In genomic region chr16:4474192-4474961, GRCh38 we compare ENCODE assay signal across 8 cellular contexts. TPM values are rescaled to one million over a fixed set of nuclear protein-coding genes. Genes with fewer than 3 reads are reported as not detected.
DNase-seq lines count a peak whose midpoint lies in the region; ATAC-seq, FAIRE-seq and TF ChIP-seq lines count a peak whose summit lies in the region.

NMRAL1 (minus strand) TSS chr16:4474625; CDS start chr16:4474132, 493 bp downstream.

- H3K4me3 ChIP-seq in GM08714 (ENCODE audit: low read length) (peak within 1 kb of the TSS; percentile 51; the same call in 1 of the 2 replicates), HepG2 (replicated peaks in 1 of 3; ENCODE audit: insufficient read depth in 1 of 3, low read depth in 2 of 3, low read length in 3 of 3) (peak within 1 kb of the TSS; percentile 60 to 71 (median 64))

- BruUV-seq in HepG2 (replicated peaks; lab: Mats Ljungman, UMichigan), result no TSS peak

- POLR2A ChIA-PET in HepG2 (lab: Yijun Ruan, JAX), result interaction anchor here (10.7 kb wide), 1 partner anchor 14 kb away, joined by 175 read pairs; no protein-coding TSS in a partner anchor

- no peaks in the 10 kb centered on the region for H3K27me3 ChIP-seq in HepG2 (ENCODE audit: control insufficient read depth in 1 of 2, insufficient read depth in 2 of 2, low read length in 2 of 2)

- TF ChIP-seq EP300 in HepG2 (IDR thresholded peaks at IDR 0.05; ENCODE audit: low read depth in 2 of 2, low read length in 2 of 2) (no peak), HepG2 (CRISPR knock-in tag; IDR thresholded peaks at IDR 0.05; ENCODE audit: borderline replicate concordance) (no peak)

- H3K36me3 ChIP-seq in HepG2 (replicated peaks in 1 of 2; ENCODE audit: control insufficient read depth in 1 of 2, insufficient read depth in 2 of 2, low read length in 2 of 2), result no peaks in the 10 kb centered on the region

- intact Hi-C loops in HepG2 (cut with micrococcal nuclease; ENCODE audit: unreplicated experiment), result loop anchor here (1.0 kb wide), 1 partner anchor 13 kb away; no protein-coding TSS in a partner anchor

- no peak for FAIRE-seq in HepG2 (lab: Jason Lieb, UNC)

- ATAC-seq in HG03108 (IDR thresholded peaks at IDR 0.05; ENCODE audit: unreplicated experiment) (peak; percentile 41), HepG2 (peak; percentile 65)

- peak; percentile 35; the same call in 1 of the 2 replicates for TF ChIP-seq CTCF in HepG2 (CRISPR knock-in tag; IDR thresholded peaks at IDR 0.05)

- peak within 1 kb of the TSS; percentile 91 for H3K4me2 ChIP-seq in HepG2 (ENCODE audit: low read depth, low read length)

- 72% methylated on average over 30 of the region's 60 CpGs for WGBS in HepG2 (ENCODE audit: low lambda C conversion rate)

- no peak for TF ChIP-seq RAD21 in HepG2 (CRISPR knock-in tag; IDR thresholded peaks at IDR 0.05)

- in situ Hi-C loops in HepG2 (cut with HindIII; ENCODE audit: extremely low pct_ligation_motif_present, low pct_unique_long_range_greater_than_20kb), result no loop called here

- H3K27ac ChIP-seq in HepG2 (ENCODE audit: extremely low read length, insufficient read depth, low read length), result peak within 1 kb of the TSS; percentile 74

- CTCF ChIA-PET in HepG2 (lab: Yijun Ruan, JAX; ENCODE audit: low intra/inter-chr PET ratio, low total read pairs), result no interaction called here

- peaks cover 42% of the 10 kb centered on the region for H3K4me1 ChIP-seq in HepG2 (ENCODE audit: insufficient read depth, low read length)

- DNase-seq in NCI-H748 treated with DMSO at 0.1 percent for 48 hours (lab: John Stamatoyannopoulos, UW), result peak; percentile 78
- peak; percentile 88 to 94 for DNase-seq in activated CD4-positive, alpha-beta T cell treated with anti-CD3 and anti-CD28 coated beads, Interleukin-2, amount 50 U/mL, for 48 hours
- DNase-seq in dermis blood vessel endothelial cell, result peak; percentile 95
- peak; percentile 82 for DNase-seq in HepG2 (ENCODE audit: low spot score)
- peak; percentile 84 for DNase-seq in stimulated activated CD4-positive, alpha-beta T cell treated with anti-CD3 and anti-CD28 coated beads, Interleukin-4, amount 100 ng/mL, for 1 hour
- DNase-seq in NCI-H1105 treated with DMSO at 0.1 percent for 48 hours (lab: John Stamatoyannopoulos, UW), result no peak

- H3K9ac ChIP-seq in HepG2 (ENCODE audit: insufficient read depth, low read depth, low read length), result peak within 1 kb of the TSS; percentile 70

- H4K20me1 ChIP-seq in HepG2 (ENCODE audit: insufficient read depth, low read length), result no peaks in the 10 kb centered on the region

- H2AFZ ChIP-seq in HepG2 (ENCODE audit: low read length), result no peak within 1 kb of the TSS

- peaks cover 20% of the 10 kb centered on the region for H3K79me2 ChIP-seq in HepG2 (ENCODE audit: insufficient read depth, low read length)

- peak; percentile 62 to 75 for TF ChIP-seq POLR2A in HepG2 (IDR thresholded peaks at IDR 0.05; ENCODE audit: insufficient read depth in 1 of 2, low read depth in 2 of 2, low read length in 2 of 2)

- H3K9me3 ChIP-seq in HepG2 (ENCODE audit: low read length), result no peaks in the 10 kb centered on the region

TF ChIP-seq in HepG2, 621 proteins besides CTCF, POLR2A, EP300 and RAD21 (continues in another document):
- TF ChIP-seq, protein P1, sequence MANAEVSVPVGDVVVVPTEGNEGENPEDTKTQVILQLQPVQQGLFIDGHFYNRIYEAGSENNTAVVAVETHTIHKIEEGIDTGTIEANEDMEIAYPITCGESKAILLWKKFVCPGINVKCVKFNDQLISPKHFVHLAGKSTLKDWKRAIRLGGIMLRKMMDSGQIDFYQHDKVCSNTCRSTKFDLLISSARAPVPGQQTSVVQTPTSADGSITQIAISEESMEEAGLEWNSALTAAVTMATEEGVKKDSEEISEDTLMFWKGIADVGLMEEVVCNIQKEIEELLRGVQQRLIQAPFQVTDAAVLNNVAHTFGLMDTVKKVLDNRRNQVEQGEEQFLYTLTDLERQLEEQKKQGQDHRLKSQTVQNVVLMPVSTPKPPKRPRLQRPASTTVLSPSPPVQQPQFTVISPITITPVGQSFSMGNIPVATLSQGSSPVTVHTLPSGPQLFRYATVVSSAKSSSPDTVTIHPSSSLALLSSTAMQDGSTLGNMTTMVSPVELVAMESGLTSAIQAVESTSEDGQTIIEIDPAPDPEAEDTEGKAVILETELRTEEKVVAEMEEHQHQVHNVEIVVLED (CRISPR knock-in tag; IDR thresholded peaks at IDR 0.05; ENCODE audit: borderline replicate concordance), result peak; percentile 71; the same call in 1 of the 2 replicates
- no peak for TF ChIP-seq BRCA1 (CRISPR knock-in tag; IDR thresholded peaks at IDR 0.05)
- TF ChIP-seq ZNF704 (CRISPR knock-in tag; IDR thresholded peaks at IDR 0.05; ENCODE audit: borderline replicate concordance), result no peak
- no peak for TF ChIP-seq MBD4 (IDR thresholded peaks at IDR 0.05; ENCODE audit: borderline replicate concordance, low read length)
- TF ChIP-seq, protein P2, sequence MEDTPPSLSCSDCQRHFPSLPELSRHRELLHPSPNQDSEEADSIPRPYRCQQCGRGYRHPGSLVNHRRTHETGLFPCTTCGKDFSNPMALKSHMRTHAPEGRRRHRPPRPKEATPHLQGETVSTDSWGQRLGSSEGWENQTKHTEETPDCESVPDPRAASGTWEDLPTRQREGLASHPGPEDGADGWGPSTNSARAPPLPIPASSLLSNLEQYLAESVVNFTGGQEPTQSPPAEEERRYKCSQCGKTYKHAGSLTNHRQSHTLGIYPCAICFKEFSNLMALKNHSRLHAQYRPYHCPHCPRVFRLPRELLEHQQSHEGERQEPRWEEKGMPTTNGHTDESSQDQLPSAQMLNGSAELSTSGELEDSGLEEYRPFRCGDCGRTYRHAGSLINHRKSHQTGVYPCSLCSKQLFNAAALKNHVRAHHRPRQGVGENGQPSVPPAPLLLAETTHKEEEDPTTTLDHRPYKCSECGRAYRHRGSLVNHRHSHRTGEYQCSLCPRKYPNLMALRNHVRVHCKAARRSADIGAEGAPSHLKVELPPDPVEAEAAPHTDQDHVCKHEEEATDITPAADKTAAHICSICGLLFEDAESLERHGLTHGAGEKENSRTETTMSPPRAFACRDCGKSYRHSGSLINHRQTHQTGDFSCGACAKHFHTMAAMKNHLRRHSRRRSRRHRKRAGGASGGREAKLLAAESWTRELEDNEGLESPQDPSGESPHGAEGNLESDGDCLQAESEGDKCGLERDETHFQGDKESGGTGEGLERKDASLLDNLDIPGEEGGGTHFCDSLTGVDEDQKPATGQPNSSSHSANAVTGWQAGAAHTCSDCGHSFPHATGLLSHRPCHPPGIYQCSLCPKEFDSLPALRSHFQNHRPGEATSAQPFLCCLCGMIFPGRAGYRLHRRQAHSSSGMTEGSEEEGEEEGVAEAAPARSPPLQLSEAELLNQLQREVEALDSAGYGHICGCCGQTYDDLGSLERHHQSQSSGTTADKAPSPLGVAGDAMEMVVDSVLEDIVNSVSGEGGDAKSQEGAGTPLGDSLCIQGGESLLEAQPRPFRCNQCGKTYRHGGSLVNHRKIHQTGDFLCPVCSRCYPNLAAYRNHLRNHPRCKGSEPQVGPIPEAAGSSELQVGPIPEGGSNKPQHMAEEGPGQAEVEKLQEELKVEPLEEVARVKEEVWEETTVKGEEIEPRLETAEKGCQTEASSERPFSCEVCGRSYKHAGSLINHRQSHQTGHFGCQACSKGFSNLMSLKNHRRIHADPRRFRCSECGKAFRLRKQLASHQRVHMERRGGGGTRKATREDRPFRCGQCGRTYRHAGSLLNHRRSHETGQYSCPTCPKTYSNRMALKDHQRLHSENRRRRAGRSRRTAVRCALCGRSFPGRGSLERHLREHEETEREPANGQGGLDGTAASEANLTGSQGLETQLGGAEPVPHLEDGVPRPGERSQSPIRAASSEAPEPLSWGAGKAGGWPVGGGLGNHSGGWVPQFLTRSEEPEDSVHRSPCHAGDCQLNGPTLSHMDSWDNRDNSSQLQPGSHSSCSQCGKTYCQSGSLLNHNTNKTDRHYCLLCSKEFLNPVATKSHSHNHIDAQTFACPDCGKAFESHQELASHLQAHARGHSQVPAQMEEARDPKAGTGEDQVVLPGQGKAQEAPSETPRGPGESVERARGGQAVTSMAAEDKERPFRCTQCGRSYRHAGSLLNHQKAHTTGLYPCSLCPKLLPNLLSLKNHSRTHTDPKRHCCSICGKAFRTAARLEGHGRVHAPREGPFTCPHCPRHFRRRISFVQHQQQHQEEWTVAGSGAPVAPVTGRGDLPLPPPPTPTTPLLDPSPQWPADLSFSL (CRISPR knock-in tag; IDR thresholded peaks at IDR 0.05), result no peak

RNA-seq across cellular contexts. Expression of gene NMRAL1, which starts in this region (rescaled TPM):
- total RNA-seq in dermis blood vessel endothelial cell (57.1 and 65.2 TPM in 2 replicates), HepG2 (2016; rRNA removed; fragmentation: Illumina TruSeq; extraction: Trizol) (33.1 and 36.7 TPM in 2 replicates)
- 60.6 and 75.2 TPM in 2 replicates for total RNA-seq in HepG2 (2016; cell fraction: cytosol; rRNA removed; fragmentation: Illumina TruSeq; extraction: Trizol; ENCODE audit: low read depth)
- total RNA-seq in HepG2 (2016; cell fraction: insoluble cytoplasmic fraction; rRNA removed; fragmentation: Illumina TruSeq; extraction: Trizol), result 36.3 and 39.9 TPM in 2 replicates
- total RNA-seq in HepG2 (2016; cell fraction: membrane; rRNA removed; fragmentation: Illumina TruSeq; extraction: Trizol), result 52.5 and 64.2 TPM in 2 replicates
- 15.0 and 21.0 TPM in 2 replicates for total RNA-seq in HepG2 (2016; cell fraction: nucleus; rRNA removed; fragmentation: Illumina TruSeq; extraction: Trizol)
- polyA plus RNA-seq in HepG2 (2011; rRNA removed), result 30.8 and 34.0 TPM in 2 replicates
- polyA plus RNA-seq in HepG2 (2011; cell fraction: cytosol; rRNA removed), result 41.5 and 57.5 TPM in 2 replicates
- 41.3 and 52.4 TPM in 2 replicates for polyA plus RNA-seq in HepG2 (2011; cell fraction: nucleus; rRNA removed)
- polyA plus RNA-seq in HepG2 (2012), result 17.3 and 21.3 TPM in 2 replicates
- 75.5 and 80.9 TPM in 2 replicates for polyA plus RNA-seq in HepG2 (2016; cell fraction: cytosol; fragmentation: Illumina TruSeq; extraction: Trizol; ENCODE audit: low read depth)
- polyA plus RNA-seq in HepG2 (2016; cell fraction: insoluble cytoplasmic fraction; fragmentation: Illumina TruSeq; extraction: Trizol; ENCODE audit: low read depth), result 33.0 and 34.1 TPM in 2 replicates
- 56.8 and 65.7 TPM in 2 replicates for polyA plus RNA-seq in HepG2 (2016; cell fraction: membrane; fragmentation: Illumina TruSeq; extraction: Trizol; ENCODE audit: low read depth)
- polyA plus RNA-seq in HepG2 (2016; cell fraction: nucleus; fragmentation: Illumina TruSeq; extraction: Trizol; ENCODE audit: insufficient read depth, low read depth), result 30.1 and 31.9 TPM in 2 replicates
- polyA minus RNA-seq in HepG2 (2011; rRNA and poly(A)+ RNA removed; ENCODE audit: low replicate concordance), result 40.7 and 121 TPM in 2 replicates
- 15.1 and 18.1 TPM in 2 replicates for polyA minus RNA-seq in HepG2 (2011; cell fraction: cytosol; rRNA and poly(A)+ RNA removed)
- polyA minus RNA-seq in HepG2 (2011; cell fraction: nucleus; rRNA and poly(A)+ RNA removed), result 12.9 and 15.0 TPM in 2 replicates
